In genomic region chr9:124834586-124834985, GRCh38 we compare ENCODE assay signal across 1 cellular context.
TF ChIP-seq lines count a peak whose summit lies in the region.

No MANE protein-coding gene starts in this region.

TF ChIP-seq in GM23338, 12 proteins besides CTCF, POLR2A, EP300 and RAD21 (continued from another document):
- TF ChIP-seq ZNF462 (CRISPR knock-in tag; IDR thresholded peaks at IDR 0.05) (no peak), STAT1 (IDR thresholded peaks at IDR 0.05; ENCODE audit: unreplicated experiment) (no peak), ZNF114 (CRISPR knock-in tag; IDR thresholded peaks at IDR 0.05) (no peak), ZNF331 (CRISPR knock-in tag; IDR thresholded peaks at IDR 0.05; ENCODE audit: low read depth) (no peak), JUNB (IDR thresholded peaks at IDR 0.05; ENCODE audit: unreplicated experiment) (no peak), CREB1 (CRISPR knock-in tag; IDR thresholded peaks at IDR 0.05; ENCODE audit: low read depth) (no peak)
